In genomic region chr3:146247906-146248305, GRCh38 we compare ENCODE assay signal across 2 cellular contexts.
TF ChIP-seq lines count a peak whose summit lies in the region.

No MANE protein-coding gene starts in this region.

TF ChIP-seq in A549, 52 proteins besides CTCF, POLR2A, EP300 and RAD21 (continued from another document):
- TF ChIP-seq HOXB5 (CRISPR knock-in tag; IDR thresholded peaks at IDR 0.05): no peak
- no peak for TF ChIP-seq HDAC2 (IDR thresholded peaks at IDR 0.05)
- no peak for TF ChIP-seq RCOR1 (IDR thresholded peaks at IDR 0.05; ENCODE audit: low read depth, low read length)
- TF ChIP-seq FOSL2 (IDR thresholded peaks at IDR 0.05): no peak
- TF ChIP-seq FOSL2 (CRISPR knock-in tag; IDR thresholded peaks at IDR 0.05): no peak
- no peak for TF ChIP-seq ESRRA (IDR thresholded peaks at IDR 0.05; ENCODE audit: borderline replicate concordance, low read length)
- TF ChIP-seq MAZ (IDR thresholded peaks at IDR 0.05; ENCODE audit: borderline replicate concordance, low read depth, low read length): no peak
- TF ChIP-seq RARB (CRISPR knock-in tag; IDR thresholded peaks at IDR 0.05): no peak
- TF ChIP-seq MAFK (IDR thresholded peaks at IDR 0.05; ENCODE audit: partially characterized antibody): no peak
- TF ChIP-seq PBX3 (IDR thresholded peaks at IDR 0.05): no peak
- no peak for TF ChIP-seq SREBF2 (IDR thresholded peaks at IDR 0.05)
- TF ChIP-seq EHMT2 (IDR thresholded peaks at IDR 0.05; ENCODE audit: low read depth): no peak
- no peak for TF ChIP-seq CBX8 (IDR thresholded peaks at IDR 0.05)

TF ChIP-seq in SK-N-SH treated with all-trans-retinoic acid at 6 μM for 48 hours, 23 proteins besides CTCF, POLR2A, EP300 and RAD21 (continued from another document):
- TF ChIP-seq CSRNP3 (CRISPR knock-in tag; IDR thresholded peaks at IDR 0.05) (no peak), OSR1 (CRISPR knock-in tag; IDR thresholded peaks at IDR 0.05) (no peak), TOX (CRISPR knock-in tag; IDR thresholded peaks at IDR 0.05; ENCODE audit: borderline replicate concordance) (no peak), ISL1 (CRISPR knock-in tag; IDR thresholded peaks at IDR 0.05) (no peak), ZFP3 (CRISPR knock-in tag; IDR thresholded peaks at IDR 0.05) (no peak), CSDC2 (CRISPR knock-in tag; IDR thresholded peaks at IDR 0.05) (no peak), RARB (CRISPR knock-in tag; IDR thresholded peaks at IDR 0.05) (no peak), PATZ1 (CRISPR knock-in tag; IDR thresholded peaks at IDR 0.05; ENCODE audit: borderline replicate concordance) (no peak), SNAI2 (CRISPR knock-in tag; IDR thresholded peaks at IDR 0.05) (no peak), POU6F1 (CRISPR knock-in tag; IDR thresholded peaks at IDR 0.05; ENCODE audit: borderline replicate concordance, low read depth) (no peak), ZC3H10 (CRISPR knock-in tag; IDR thresholded peaks at IDR 0.05) (no peak), ZNF70 (CRISPR knock-in tag; IDR thresholded peaks at IDR 0.05) (no peak), ESRRG (CRISPR knock-in tag; IDR thresholded peaks at IDR 0.05) (no peak), GLIS3 (CRISPR knock-in tag; IDR thresholded peaks at IDR 0.05) (no peak)
